8 cellular contexts compared by ENCODE assay signal in genomic region chr18:3248670-3249359, GRCh38. TPM values are rescaled to one million over a fixed set of nuclear protein-coding genes. Genes with fewer than 3 reads are reported as not detected.
DNase-seq lines count a peak whose midpoint lies in the region; ATAC-seq and TF ChIP-seq lines count a peak whose summit lies in the region.

No MANE protein-coding gene starts in this region.

- TF ChIP-seq POLR2A in NB4 (IDR thresholded peaks at IDR 0.05; ENCODE audit: extremely low read depth, insufficient read length), result no peak

- H3K27ac ChIP-seq in thoracic aorta, result peak overlapping the region; percentile 99 to 100

- POLR2A ChIA-PET in HEK293T (lab: Yijun Ruan, JAX), result interaction anchor here (2.0 kb wide), 1 partner anchor 11 kb away, joined by 9 read pairs; no protein-coding TSS in a partner anchor

- no peaks in the 10 kb centered on the region for H3K9me3 ChIP-seq in thoracic aorta

- H3K27me3 ChIP-seq in thoracic aorta (replicated peaks; ENCODE audit: insufficient read depth), result no peaks in the 10 kb centered on the region

- H3K4me1 ChIP-seq in thoracic aorta (ENCODE audit: control insufficient read depth in 1 of 2, low read depth in 2 of 2), result peaks cover 22 to 55% of the 10 kb centered on the region in 2 donors

- peaks cover 12% of the 10 kb centered on the region for H3K36me3 ChIP-seq in thoracic aorta

- CTCF ChIA-PET in HEK293T (lab: Yijun Ruan, JAX), result no interaction called here

- TF ChIP-seq CTCF in NB4 (IDR thresholded peaks at IDR 0.05; ENCODE audit: low read depth, low read length), result no peak
- no peak for TF ChIP-seq CTCF in thoracic aorta (IDR thresholded peaks at IDR 0.05)

- peak; percentile 1 for DNase-seq in NK-92 treated with Interleukin-12 subunit alpha and Interleukin-12 subunit beta, amount 100 ng/mL, for 24 hours (lab: John Stamatoyannopoulos, UW)
- no peak for DNase-seq in NK-92 (lab: John Stamatoyannopoulos, UW; ENCODE audit: unreplicated experiment)
- peak; percentile 71 for DNase-seq in NB4 (ENCODE audit: low read depth)
- peak; percentile 57 for DNase-seq in amniotic epithelial cell (ENCODE audit: low read depth)
- DNase-seq in kidney glomerular epithelial cell (lab: John Stamatoyannopoulos, UW), result peak; percentile 41
- DNase-seq in thoracic aorta (ENCODE audit: low spot score), result no peak
- no peak for DNase-seq in HEK293T (ENCODE audit: extremely low spot score)
- no peak for DNase-seq in activated gamma-delta T cell (lab: John Stamatoyannopoulos, UW)

- no peak for ATAC-seq in thoracic aorta (ENCODE audit: insufficient number of reproducible peaks, low FRiP score, low read depth)

- peak overlapping the region; percentile 99 for H3K4me3 ChIP-seq in NB4 (ENCODE audit: low read depth, low read length)
- H3K4me3 ChIP-seq in thoracic aorta, result peak overlapping the region; percentile 89

TF ChIP-seq in HEK293T, 16 proteins besides CTCF, POLR2A, EP300 and RAD21:
- TF ChIP-seq FOXK2 (IDR thresholded peaks at IDR 0.05) (no peak), ARNT (IDR thresholded peaks at IDR 0.05) (no peak), L3MBTL2 (conservative IDR thresholded peaks at IDR 0.05) (no peak), BHLHE40 (IDR thresholded peaks at IDR 0.05; ENCODE audit: borderline replicate concordance) (no peak)
TF ChIP-seq in HEK293T: peak in this region for 0.

RNA-seq across cellular contexts. Expression of gene MYL12A, which starts 1.2 kb away (rescaled TPM):
- 100 to 1,000 TPM; 451 to 800 TPM for total RNA-seq in thoracic aorta

RNA-seq across cellular contexts. Expression of gene MYL12B, which starts 13.1 kb away (rescaled TPM):
- 100 to 1,000 TPM; 208 to 328 TPM for total RNA-seq in thoracic aorta

RNA-seq across cellular contexts. Expression of gene MYOM1, which starts 29.0 kb away (rescaled TPM):
- 10 to 100 TPM; 16.1 to 27.2 TPM for total RNA-seq in thoracic aorta

Comparison
In these comparisons a context has a peak if more than half of its experiments do, and no peak if none do; other contexts are left out.
1. DNase-seq: peak in NK-92 treated with Interleukin-12 subunit alpha and Interleukin-12 subunit beta, amount 100 ng/mL, for 24 hours (single experiment), NB4 (single experiment), amniotic epithelial cell (single experiment) and kidney glomerular epithelial cell (single experiment); none in NK-92 (single experiment), thoracic aorta (single experiment), HEK293T (single experiment) and activated gamma-delta T cell (single experiment).